In genomic region chr2:64151498-64151897, GRCh38 we compare ENCODE assay signal across 25 cellular contexts.
"Had no signal": no experiment of that assay in that cellular context is flagged by ENCODE, and none has a peak within 500 bp of the region (broad histone marks: within the 10 kb centered on the region; RNA-seq: fewer than 3 reads in every experiment).

No MANE protein-coding gene starts in this region.

- DNase-seq: central memory CD4-positive, alpha-beta T cell; dorsolateral prefrontal cortex; effector CD4-positive, alpha-beta T cell; esophagus squamous epithelium; head of caudate nucleus; kidney; left lung; naive B cell; posterior cingulate gyrus; psoas muscle; right cardiac atrium; sigmoid colon; stimulated activated CD4-positive, alpha-beta T cell treated with anti-CD3 and anti-CD28 coated beads, Interleukin-2, amount 100 ng/mL, for 24 hours; stimulated activated CD4-positive, alpha-beta T cell treated with anti-CD3 and anti-CD28 coated beads, Interleukin-4, amount 100 ng/mL, for 4 hours; stimulated activated naive CD8-positive, alpha-beta T cell treated with anti-CD3 and anti-CD28 coated beads, Interleukin-15, Interleukin-2, amounts not matched to agents 100 U/mL and 50 U/mL, for 24 hours; substantia nigra; testis; upper lobe of left lung had no signal

- FAIRE-seq: colon, frontal cortex, kidney, urothelium cell line had no signal

- H3K27me3 Mint-ChIP-seq: stimulated activated memory B cell treated with anti-CD40 and anti-IgM and Interleukin-4, amounts not matched to agents 10 μg/mL and 1 μg/mL and 100 μg/mL, for 72 hours had no signal

- H3K27me3 ChIP-seq: dorsolateral prefrontal cortex, esophagus squamous epithelium, left lung, neural progenitor cell, sigmoid colon, testis, tibial nerve, upper lobe of left lung had no signal

- ATAC-seq: left lung; psoas muscle; right cardiac atrium; stimulated activated memory B cell treated with anti-CD40 and anti-IgM and Interleukin-4, amounts not matched to agents 10 μg/mL and 1 μg/mL and 100 μg/mL, for 72 hours; stimulated activated naive CD8-positive, alpha-beta T cell treated with anti-CD3 and anti-CD28 coated beads, Interleukin-15, Interleukin-2, amounts not matched to agents 100 U/mL and 50 U/mL, for 24 hours had no signal

- H2AFZ ChIP-seq: neural progenitor cell had no signal

- H3K4me2 ChIP-seq: neural progenitor cell had no signal

- H3K4me3 ChIP-seq: dorsolateral prefrontal cortex, esophagus squamous epithelium, left lung, neural progenitor cell, psoas muscle, sigmoid colon, testis, tibial nerve, upper lobe of left lung had no signal

- H3K9me3 Mint-ChIP-seq: naive B cell; nephron; neural progenitor cell; stimulated activated memory B cell treated with anti-CD40 and anti-IgM and Interleukin-4, amounts not matched to agents 10 μg/mL and 1 μg/mL and 100 μg/mL, for 72 hours had no signal

- H3K4me1 Mint-ChIP-seq: naive B cell; stimulated activated memory B cell treated with anti-CD40 and anti-IgM and Interleukin-4, amounts not matched to agents 10 μg/mL and 1 μg/mL and 100 μg/mL, for 72 hours had no signal

- H3K9me3 ChIP-seq: esophagus squamous epithelium, left lung, psoas muscle, sigmoid colon, testis, tibial nerve, upper lobe of left lung had no signal

- H3K9ac ChIP-seq: neural progenitor cell had no signal

- H3K27ac ChIP-seq: dorsolateral prefrontal cortex, left lung, neural progenitor cell, psoas muscle, sigmoid colon, testis, tibial nerve, upper lobe of left lung had no signal

- H3K36me3 ChIP-seq: esophagus squamous epithelium, left lung, neural progenitor cell, sigmoid colon, tibial nerve, upper lobe of left lung had no signal

- H3K4me3 Mint-ChIP-seq: naive B cell; nephron; neural progenitor cell; stimulated activated memory B cell treated with anti-CD40 and anti-IgM and Interleukin-4, amounts not matched to agents 10 μg/mL and 1 μg/mL and 100 μg/mL, for 72 hours had no signal

- H3K4me1 ChIP-seq: left lung, sigmoid colon, testis, tibial nerve, upper lobe of left lung had no signal

- H3K36me3 Mint-ChIP-seq: neural progenitor cell had no signal

- H3K27ac Mint-ChIP-seq: nephron; neural progenitor cell; stimulated activated memory B cell treated with anti-CD40 and anti-IgM and Interleukin-4, amounts not matched to agents 10 μg/mL and 1 μg/mL and 100 μg/mL, for 72 hours had no signal
